ENCODE assay signal across 1 cellular context in genomic region chr17:58312021-58312630, GRCh38.
TF ChIP-seq lines count a peak whose summit lies in the region.

No MANE protein-coding gene starts in this region.

TF ChIP-seq in H1, 55 proteins besides CTCF, POLR2A, EP300 and RAD21 (continued from another document):
- TF ChIP-seq, protein P1, sequence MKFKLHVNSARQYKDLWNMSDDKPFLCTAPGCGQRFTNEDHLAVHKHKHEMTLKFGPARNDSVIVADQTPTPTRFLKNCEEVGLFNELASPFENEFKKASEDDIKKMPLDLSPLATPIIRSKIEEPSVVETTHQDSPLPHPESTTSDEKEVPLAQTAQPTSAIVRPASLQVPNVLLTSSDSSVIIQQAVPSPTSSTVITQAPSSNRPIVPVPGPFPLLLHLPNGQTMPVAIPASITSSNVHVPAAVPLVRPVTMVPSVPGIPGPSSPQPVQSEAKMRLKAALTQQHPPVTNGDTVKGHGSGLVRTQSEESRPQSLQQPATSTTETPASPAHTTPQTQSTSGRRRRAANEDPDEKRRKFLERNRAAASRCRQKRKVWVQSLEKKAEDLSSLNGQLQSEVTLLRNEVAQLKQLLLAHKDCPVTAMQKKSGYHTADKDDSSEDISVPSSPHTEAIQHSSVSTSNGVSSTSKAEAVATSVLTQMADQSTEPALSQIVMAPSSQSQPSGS (IDR thresholded peaks at IDR 0.05; ENCODE audit: low read length) = no peak
- no peak for TF ChIP-seq NRF1 (IDR thresholded peaks at IDR 0.05; ENCODE audit: low read depth, low read length)
- no peak for TF ChIP-seq TEAD4 (IDR thresholded peaks at IDR 0.05; ENCODE audit: low read depth, low read length)
- TF ChIP-seq HDAC2 (IDR thresholded peaks at IDR 0.05; ENCODE audit: borderline replicate concordance in 1 of 2, low read depth in 2 of 2, low read length in 2 of 2) = no peak
- TF ChIP-seq FOSL1 (IDR thresholded peaks at IDR 0.05; ENCODE audit: insufficient read depth, low read depth, low read length) = no peak
- TF ChIP-seq POU5F1 (IDR thresholded peaks at IDR 0.05; ENCODE audit: low read depth, low read length) = no peak
- no peak for TF ChIP-seq TAF7 (optimal IDR thresholded peaks at IDR 0.05; ENCODE audit: borderline replicate concordance, low read depth, low read length)
